8 cellular contexts compared by ENCODE assay signal in genomic region chr5:141567513-141568117, GRCh38. TPM values are rescaled to one million over a fixed set of nuclear protein-coding genes. Genes with fewer than 3 reads are reported as not detected.
A peak's percentile ranks its signal among the peaks of the same experiment; 100 is the strongest.
DNase-seq lines count a peak whose midpoint lies in the region; ATAC-seq and TF ChIP-seq lines count a peak whose summit lies in the region.

No MANE protein-coding gene starts in this region.

- H3K4me3 ChIP-seq in OCI-LY7 (ENCODE audit: low read depth, low read length, poor library complexity, severe bottlenecking) (no peak overlapping the region), fibroblast of lung (replicated peaks in 1 of 4; ENCODE audit: control extremely low read depth in 1 of 4, insufficient read depth in 1 of 4, low read depth in 3 of 4, low read length in 4 of 4) (no peak overlapping the region), smooth muscle cell (no peak overlapping the region)

- peak overlapping the region; percentile 29 for H3K27ac Mint-ChIP-seq in activated CD8-positive, alpha-beta T cell treated with anti-CD3 and anti-CD28 coated beads for 36 hours
- H3K27ac Mint-ChIP-seq in activated CD8-positive, alpha-beta T cell treated with anti-CD3 and anti-CD28 coated beads, Interleukin-2, amount 10 ng/mL, durations not matched to agents 7 days and 5 days = no peak overlapping the region
- H3K27ac Mint-ChIP-seq in stimulated activated naive B cell treated with anti-CD40 and anti-IgM and Interleukin-4, amounts not matched to agents 10 μg/mL and 1 μg/mL and 100 μg/mL, for 72 hours = no peak overlapping the region

- no peaks in the 10 kb centered on the region for H3K9me2 ChIP-seq in OCI-LY7 (ENCODE audit: insufficient read depth, low read length)

- no peaks in the 10 kb centered on the region for H3K9me3 ChIP-seq in OCI-LY7 (ENCODE audit: low read length)
- no peaks in the 10 kb centered on the region for H3K9me3 ChIP-seq in fibroblast of lung (ENCODE audit: control insufficient read depth, insufficient read depth, low read depth, low read length)
- no peaks in the 10 kb centered on the region for H3K9me3 ChIP-seq in smooth muscle cell (replicated peaks; ENCODE audit: low read depth)

- H3K27me3 ChIP-seq in fibroblast of lung (ENCODE audit: control insufficient read depth, insufficient read depth, low read length) (no peaks in the 10 kb centered on the region), smooth muscle cell (ENCODE audit: low read depth) (no peaks in the 10 kb centered on the region)

- H3F3A ChIP-seq in smooth muscle cell (ENCODE audit: low read depth) = no peaks in the 10 kb centered on the region

- no peak overlapping the region for H3K4me2 ChIP-seq in OCI-LY7 (ENCODE audit: low read length)
- H3K4me2 ChIP-seq in fibroblast of lung (ENCODE audit: extremely low read depth, insufficient read depth, low read length) = no peak overlapping the region
- H3K4me2 ChIP-seq in smooth muscle cell = no peak overlapping the region

- H3K9me3 Mint-ChIP-seq in activated CD8-positive, alpha-beta T cell treated with anti-CD3 and anti-CD28 coated beads for 36 hours = no peaks in the 10 kb centered on the region
- no peaks in the 10 kb centered on the region for H3K9me3 Mint-ChIP-seq in activated CD8-positive, alpha-beta T cell treated with anti-CD3 and anti-CD28 coated beads, Interleukin-2, amount 10 ng/mL, durations not matched to agents 7 days and 5 days (ENCODE audit: insufficient read depth)
- no peaks in the 10 kb centered on the region for H3K9me3 Mint-ChIP-seq in stimulated activated naive B cell treated with anti-CD40 and anti-IgM and Interleukin-4, amounts not matched to agents 10 μg/mL and 1 μg/mL and 100 μg/mL, for 72 hours

- H2AFZ ChIP-seq in OCI-LY7 (ENCODE audit: low read length) (no peak overlapping the region), fibroblast of lung (ENCODE audit: low read length) (no peak overlapping the region), smooth muscle cell (ENCODE audit: low read depth) (no peak overlapping the region)

- peaks cover 20% of the 10 kb centered on the region for H3K4me1 Mint-ChIP-seq in activated CD8-positive, alpha-beta T cell treated with anti-CD3 and anti-CD28 coated beads for 36 hours (ENCODE audit: low read depth)
- peaks cover 18% of the 10 kb centered on the region for H3K4me1 Mint-ChIP-seq in activated CD8-positive, alpha-beta T cell treated with anti-CD3 and anti-CD28 coated beads, Interleukin-2, amount 10 ng/mL, durations not matched to agents 7 days and 5 days (ENCODE audit: low read depth)
- H3K4me1 Mint-ChIP-seq in stimulated activated naive B cell treated with anti-CD40 and anti-IgM and Interleukin-4, amounts not matched to agents 10 μg/mL and 1 μg/mL and 100 μg/mL, for 72 hours = peaks cover 15 to 30% of the 10 kb centered on the region in 2 donors

- H3K4me1 ChIP-seq in OCI-LY7 (ENCODE audit: insufficient read depth, low read length, poor library complexity, severe bottlenecking) (peaks cover 14% of the 10 kb centered on the region), fibroblast of lung (ENCODE audit: control insufficient read depth, extremely low read depth, insufficient read depth, low read length) (peaks cover 4% of the 10 kb centered on the region), smooth muscle cell (ENCODE audit: low read depth) (no peaks in the 10 kb centered on the region)

- H4K20me1 ChIP-seq in OCI-LY7 (ENCODE audit: insufficient read depth, low read length) (no peaks in the 10 kb centered on the region), fibroblast of lung (ENCODE audit: control insufficient read depth, extremely low read depth, insufficient read depth, low read length) (no peaks in the 10 kb centered on the region), smooth muscle cell (ENCODE audit: low read depth) (no peaks in the 10 kb centered on the region)

- H3K27me3 Mint-ChIP-seq in activated CD8-positive, alpha-beta T cell treated with anti-CD3 and anti-CD28 coated beads for 36 hours = no peaks in the 10 kb centered on the region
- no peaks in the 10 kb centered on the region for H3K27me3 Mint-ChIP-seq in activated CD8-positive, alpha-beta T cell treated with anti-CD3 and anti-CD28 coated beads, Interleukin-2, amount 10 ng/mL, durations not matched to agents 7 days and 5 days (ENCODE audit: low read depth)
- no peaks in the 10 kb centered on the region for H3K27me3 Mint-ChIP-seq in stimulated activated naive B cell treated with anti-CD40 and anti-IgM and Interleukin-4, amounts not matched to agents 10 μg/mL and 1 μg/mL and 100 μg/mL, for 72 hours

- 42% methylated on average over 2 of the region's 2 CpGs for WGBS in smooth muscle cell (ENCODE audit: low lambda C conversion rate)

- CTCF ChIA-PET in activated CD8-positive, alpha-beta T cell treated with anti-CD3 and anti-CD28 coated beads for 36 hours (lab: Charles Lee) = interaction anchor here (0.7 to 3.9 kb wide), 42 partner anchors 9 to 249 kb away, joined by 3 to 69 read pairs (median 6); partner anchors contain the start of genes DIAPH1, HDAC3, PCDHGA10 and PCDHGA11
- CTCF ChIA-PET in activated CD8-positive, alpha-beta T cell treated with anti-CD3 and anti-CD28 coated beads, Interleukin-2, amount 10 ng/mL, durations not matched to agents 7 days and 5 days (lab: Charles Lee) = interaction anchor here (0.7 to 4.1 kb wide), 41 partner anchors 8 to 1041 kb away, joined by 3 to 48 read pairs (median 5); partner anchors contain the start of genes DIAPH1, FCHSD1, HDAC3 and PCDHB14
- CTCF ChIA-PET in OCI-LY7 (lab: Charles Lee; ENCODE audit: unreplicated experiment) = interaction anchor here (0.8 to 1.0 kb wide), 2 partner anchors 9 to 52 kb away, joined by 4 to 5 read pairs; no protein-coding TSS in a partner anchor

- no peak for ATAC-seq in activated CD8-positive, alpha-beta T cell treated with anti-CD3 and anti-CD28 coated beads for 36 hours
- no peak for ATAC-seq in activated CD8-positive, alpha-beta T cell treated with anti-CD3 and anti-CD28 coated beads, Interleukin-2, amount 10 ng/mL, durations not matched to agents 7 days and 5 days
- ATAC-seq in stimulated activated naive B cell treated with anti-CD40 and anti-IgM and Interleukin-4, amounts not matched to agents 10 μg/mL and 1 μg/mL and 100 μg/mL, for 72 hours (replicated peaks) = no peak

- no peak overlapping the region for H3K27ac ChIP-seq in OCI-LY7 (ENCODE audit: low read depth, low read length, poor library complexity, severe bottlenecking)
- H3K27ac ChIP-seq in fibroblast of lung (ENCODE audit: insufficient read depth, low read length) = no peak overlapping the region
- no peak overlapping the region for H3K27ac ChIP-seq in smooth muscle cell (ENCODE audit: low read depth)

- H3K9ac ChIP-seq in fibroblast of lung (ENCODE audit: insufficient read depth, low read length) (no peak overlapping the region), smooth muscle cell (ENCODE audit: low read depth) (no peak overlapping the region)

- TF ChIP-seq CTCF in activated CD8-positive, alpha-beta T cell treated with anti-CD3 and anti-CD28 coated beads for 36 hours (IDR thresholded peaks at IDR 0.05) = peak; percentile 94
- TF ChIP-seq CTCF in OCI-LY7 (conservative IDR thresholded peaks at IDR 0.05; ENCODE audit: low read length) (peak; percentile 99), fibroblast of lung (conservative IDR thresholded peaks at IDR 0.05 in 1 of 2, IDR thresholded peaks at IDR 0.05 in 1 of 2; ENCODE audit: low read depth in 1 of 2, low read length in 2 of 2) (peak; percentile 77 to 84), smooth muscle cell (IDR thresholded peaks at IDR 0.05; ENCODE audit: borderline replicate concordance, insufficient read depth, poor library complexity, severe bottlenecking) (peak; percentile 90)

- DNase-seq in activated CD8-positive, alpha-beta T cell treated with anti-CD3 and anti-CD28 coated beads for 36 hours = no peak
- no peak for DNase-seq in activated CD8-positive, alpha-beta T cell treated with anti-CD3 and anti-CD28 coated beads, Interleukin-2, amount 10 ng/mL, durations not matched to agents 7 days and 5 days
- DNase-seq in OCI-LY7 (ENCODE audit: low spot score) (peak; percentile 34), fibroblast of lung (ENCODE audit: low read depth in 2 of 2) (peak in 1 of 2 donors; percentile 31), smooth muscle cell (lab: John Stamatoyannopoulos, UW; ENCODE audit: unreplicated experiment) (no peak), DMS153 (lab: John Stamatoyannopoulos, UW) (no peak)
- DNase-seq in stimulated activated naive B cell treated with anti-CD40 and anti-IgM and Interleukin-4, amounts not matched to agents 10 μg/mL and 1 μg/mL and 100 μg/mL, for 72 hours = no peak
- DNase-seq in activated CD8-positive, alpha-beta memory T cell treated with anti-CD3 and anti-CD28 coated beads for 24 hours = no peak

- intact Hi-C loops in activated CD8-positive, alpha-beta T cell treated with anti-CD3 and anti-CD28 coated beads for 36 hours (cut with micrococcal nuclease) = loop anchor here (10.0 kb wide), 1 partner anchor 243 kb away; the partner anchor contains the start of gene TAF7
- intact Hi-C loops in OCI-LY7 (cut with micrococcal nuclease; ENCODE audit: unreplicated experiment) = loop anchor here (10.0 kb wide), 1 partner anchor 353 kb away; the partner anchor contains the start of gene PCDHB13

- peaks cover 57% of the 10 kb centered on the region for H3K36me3 Mint-ChIP-seq in activated CD8-positive, alpha-beta T cell treated with anti-CD3 and anti-CD28 coated beads for 36 hours (ENCODE audit: low read depth)
- peaks cover 80% of the 10 kb centered on the region for H3K36me3 Mint-ChIP-seq in activated CD8-positive, alpha-beta T cell treated with anti-CD3 and anti-CD28 coated beads, Interleukin-2, amount 10 ng/mL, durations not matched to agents 7 days and 5 days (ENCODE audit: low read depth)
- peaks cover 43 to 55% of the 10 kb centered on the region in 2 donors for H3K36me3 Mint-ChIP-seq in stimulated activated naive B cell treated with anti-CD40 and anti-IgM and Interleukin-4, amounts not matched to agents 10 μg/mL and 1 μg/mL and 100 μg/mL, for 72 hours

- POLR2A ChIA-PET in activated CD8-positive, alpha-beta T cell treated with anti-CD3 and anti-CD28 coated beads for 36 hours (lab: Charles Lee) = interaction anchor here (0.9 kb wide), 1 partner anchor 49 kb away, joined by 3 read pairs; no protein-coding TSS in a partner anchor
- POLR2A ChIA-PET in activated CD8-positive, alpha-beta T cell treated with anti-CD3 and anti-CD28 coated beads, Interleukin-2, amount 10 ng/mL, durations not matched to agents 7 days and 5 days (lab: Charles Lee) = interaction anchor here (0.7 kb wide), 1 partner anchor 52 kb away, joined by 4 read pairs; the partner anchor contains the start of gene DIAPH1
- POLR2A ChIA-PET in OCI-LY7 (lab: Charles Lee) = interaction anchor here (0.6 to 1.3 kb wide), 6 partner anchors 8 to 376 kb away, joined by 3 to 5 read pairs (median 4); partner anchors contain the start of gene PCDHGB5

- H3K36me3 ChIP-seq in OCI-LY7 (ENCODE audit: insufficient read depth, low read length) = peaks cover 95% of the 10 kb centered on the region
- peaks cover 4% of the 10 kb centered on the region for H3K36me3 ChIP-seq in fibroblast of lung (ENCODE audit: control insufficient read depth, insufficient read depth, low read length)
- H3K36me3 ChIP-seq in smooth muscle cell (ENCODE audit: low read depth) = peaks cover 3% of the 10 kb centered on the region

- no TSS peak for BruUV-seq in OCI-LY7 (replicated peaks; lab: Mats Ljungman, UMichigan)

- H3K79me2 ChIP-seq in OCI-LY7 (ENCODE audit: insufficient read depth, low read depth, low read length) (no peaks in the 10 kb centered on the region), fibroblast of lung (ENCODE audit: control insufficient read depth, insufficient read depth, low read length) (no peaks in the 10 kb centered on the region), smooth muscle cell (ENCODE audit: low read depth) (no peaks in the 10 kb centered on the region)

- no peak overlapping the region for H3K4me3 Mint-ChIP-seq in activated CD8-positive, alpha-beta T cell treated with anti-CD3 and anti-CD28 coated beads for 36 hours
- H3K4me3 Mint-ChIP-seq in activated CD8-positive, alpha-beta T cell treated with anti-CD3 and anti-CD28 coated beads, Interleukin-2, amount 10 ng/mL, durations not matched to agents 7 days and 5 days = no peak overlapping the region
- no peak overlapping the region for H3K4me3 Mint-ChIP-seq in stimulated activated naive B cell treated with anti-CD40 and anti-IgM and Interleukin-4, amounts not matched to agents 10 μg/mL and 1 μg/mL and 100 μg/mL, for 72 hours

RNA-seq across cellular contexts. Expression of gene DIAPH1, which starts 51.2 kb away (rescaled TPM):
- 100 to 1,000 TPM; 209 to 218 TPM for total RNA-seq in activated CD8-positive, alpha-beta T cell treated with anti-CD3 and anti-CD28 coated beads for 36 hours
- total RNA-seq in activated CD8-positive, alpha-beta T cell treated with anti-CD3 and anti-CD28 coated beads, Interleukin-2, amount 10 ng/mL, durations not matched to agents 7 days and 5 days = 100 to 1,000 TPM; 281 to 286 TPM
- total RNA-seq in OCI-LY7 (2014; rRNA removed; shearing (Covaris generic)) = 64.9 and 78.8 TPM in 2 replicates
- total RNA-seq in OCI-LY7 (2022) = 143 and 174 TPM in 2 replicates
- total RNA-seq in fibroblast of lung = 17.2 and 21.1 TPM in 2 replicates
- polyA plus RNA-seq in fibroblast of lung = 30.9 and 59.5 TPM in 2 replicates
- polyA plus RNA-seq in fibroblast of lung (2012) = 41.4 and 57.3 TPM in 2 replicates
- 127 and 180 TPM in 2 replicates for polyA minus RNA-seq in fibroblast of lung (ENCODE audit: low replicate concordance)
- total RNA-seq in smooth muscle cell = 25.2 and 26.7 TPM in 2 replicates
- polyA plus RNA-seq in smooth muscle cell = 15.4 and 34.7 TPM in 2 replicates
